8 cellular contexts compared by ENCODE assay signal in the genomic region with DNA sequence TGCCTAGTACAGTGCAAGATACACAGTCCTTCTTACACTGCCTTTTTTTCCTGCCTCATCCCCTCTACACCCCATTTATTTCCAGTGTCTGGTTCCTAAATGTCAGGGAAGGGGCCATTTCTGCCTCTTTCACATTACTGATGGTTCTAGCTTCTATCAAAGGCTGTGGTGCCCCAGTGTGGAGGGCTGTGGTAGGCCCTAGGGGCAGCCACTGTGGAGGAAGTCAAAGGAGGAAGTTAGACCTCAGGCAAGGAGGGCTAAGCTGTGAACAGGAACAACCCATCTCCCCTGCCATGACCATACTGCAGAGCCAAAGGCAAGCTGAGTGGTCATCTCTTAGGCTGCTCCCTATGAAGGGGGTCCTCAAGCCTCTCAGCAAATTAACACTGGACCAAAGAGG.
DNase-seq lines count a peak whose midpoint lies in the region; ATAC-seq and TF ChIP-seq lines count a peak whose summit lies in the region.

No MANE protein-coding gene starts in this region.

- no peak overlapping the region for H3K18ac ChIP-seq in H9 (ENCODE audit: insufficient read length, low read depth, low read length)

- no peak overlapping the region for H3K4me3 Mint-ChIP-seq in H9

- H2AFZ ChIP-seq in H9 (ENCODE audit: low read length): no peak overlapping the region

- H2BK120ac ChIP-seq in H9 (ENCODE audit: low read depth, low read length, poor library complexity, severe bottlenecking): no peak overlapping the region

- no peak overlapping the region for H2BK20ac ChIP-seq in H9 (ENCODE audit: low read depth, low read length, poor library complexity, severe bottlenecking)

- no peak for TF ChIP-seq POLR2A in esophagus squamous epithelium (IDR thresholded peaks at IDR 0.05)
- no peak for TF ChIP-seq POLR2A in testis (IDR thresholded peaks at IDR 0.05)

- intact Hi-C loops in esophagus squamous epithelium (cut with DNase I) (no loop called here), testis (cut with DNase I; ENCODE audit: low total_unique reads) (no loop called here)

- H3K27me3 ChIP-seq in H9 (ENCODE audit: insufficient read depth, low read length) (no peaks in the 10 kb centered on the region), esophagus squamous epithelium (no peaks in the 10 kb centered on the region), testis (no peaks in the 10 kb centered on the region)

- H3K14ac ChIP-seq in H9 (ENCODE audit: insufficient read depth, low read length): peak overlapping the region; percentile 16; the same call in 1 of the 2 replicates

- H3K27me3 Mint-ChIP-seq in H9 (ENCODE audit: low read depth): no peaks in the 10 kb centered on the region

- H3K4me1 ChIP-seq in H9 (ENCODE audit: insufficient read depth, low read length) (no peaks in the 10 kb centered on the region), esophagus squamous epithelium (peaks cover 0 to 12% (median 0%) of the 10 kb centered on the region in 3 donors), testis (peaks cover 16% of the 10 kb centered on the region)

- no peak overlapping the region for H3K4me2 ChIP-seq in H9 (ENCODE audit: insufficient read depth, insufficient read length, low read length)

- H2BK5ac ChIP-seq in H9 (ENCODE audit: insufficient read length, low read length): no peak overlapping the region

- DNase-seq in GM12865 (ENCODE audit: low read depth) (peak; percentile 36), H9 (no peak), RPMI8226 (peak; percentile 55), esophagus squamous epithelium (lab: John Stamatoyannopoulos, UW) (peak; percentile 9), testis (no peak), EL (no peak)
- no peak for DNase-seq in stimulated activated CD4-positive, alpha-beta T cell treated with anti-CD3 and anti-CD28 coated beads, Interleukin-2, amount 100 ng/mL, for 24 hours

- no peak overlapping the region for H3K56ac ChIP-seq in H9 (ENCODE audit: insufficient read length, low read depth, low read length)

- no peak overlapping the region for H3K27ac Mint-ChIP-seq in H9

- H3K27ac ChIP-seq in H9 (ENCODE audit: insufficient read length, low read depth, low read length) (no peak overlapping the region), esophagus squamous epithelium (no peak overlapping the region), testis (peak overlapping the region; percentile 43 to 45)

- H3K23me2 ChIP-seq in H9 (ENCODE audit: insufficient read length, low read depth, low read length, poor library complexity, severe bottlenecking): no peaks in the 10 kb centered on the region

- H3K4ac ChIP-seq in H9 (ENCODE audit: low read depth, low read length): no peak overlapping the region

- TF ChIP-seq CTCF in GM12865 (IDR thresholded peaks at IDR 0.05; ENCODE audit: insufficient read depth, low read depth, low read length, missing control alignments) (peak; percentile 25), H9 (conservative IDR thresholded peaks at IDR 0.05) (no peak), esophagus squamous epithelium (IDR thresholded peaks at IDR 0.05) (peak in 1 of 6 experiments; percentile 24), testis (IDR thresholded peaks at IDR 0.05) (no peak)

- H3K9ac ChIP-seq in H9 (ENCODE audit: extremely low read depth, insufficient read length, low read length): no peak overlapping the region

- H3K79me2 ChIP-seq in H9 (ENCODE audit: insufficient read depth, low read length): no peaks in the 10 kb centered on the region

- H3K36me3 ChIP-seq in esophagus squamous epithelium (no peaks in the 10 kb centered on the region), testis (ENCODE audit: low read depth, missing control alignments) (no peaks in the 10 kb centered on the region)

- H3K4me1 Mint-ChIP-seq in H9: peaks cover 3 to 9% of the 10 kb centered on the region in 2 experiments; a peak in 3 of 4 replicates

- H3K4me3 ChIP-seq in GM12865 (ENCODE audit: low read depth, low read length) (no peak overlapping the region), esophagus squamous epithelium (no peak overlapping the region), testis (no peak overlapping the region)

- H2AK5ac ChIP-seq in H9 (ENCODE audit: insufficient read length, low read length): no peak overlapping the region

- no peaks in the 10 kb centered on the region for H3K36me3 Mint-ChIP-seq in H9 (ENCODE audit: insufficient read depth in 1 of 3, low read depth in 3 of 3)

- H2BK12ac ChIP-seq in H9 (ENCODE audit: insufficient read length, low read depth, low read length): no peak overlapping the region

- no peak overlapping the region for H3K23ac ChIP-seq in H9 (ENCODE audit: insufficient read length, low read depth, low read length)

- no peak overlapping the region for H3T11ph ChIP-seq in H9 (ENCODE audit: low read length)

- no peaks in the 10 kb centered on the region for H3K9me3 Mint-ChIP-seq in H9

- no peak overlapping the region for H4K8ac ChIP-seq in H9 (replicated peaks; ENCODE audit: insufficient read length, low read depth, low read length)

- no peak overlapping the region for H4K91ac ChIP-seq in H9 (ENCODE audit: insufficient read length, low read depth, low read length)

- H3K79me1 ChIP-seq in H9 (ENCODE audit: insufficient read depth, low read depth, low read length, poor library complexity, severe bottlenecking): no peaks in the 10 kb centered on the region

- H4K20me1 ChIP-seq in H9 (ENCODE audit: control insufficient read depth, insufficient read depth, insufficient read length): peaks cover 2% of the 10 kb centered on the region

- H4K5ac ChIP-seq in H9 (ENCODE audit: insufficient read length, low read depth, low read length): no peak overlapping the region

- H2BK15ac ChIP-seq in H9 (ENCODE audit: low read depth, low read length): no peak overlapping the region

- H3K9me3 ChIP-seq in H9 (ENCODE audit: control insufficient read depth, low read depth, low read length) (no peaks in the 10 kb centered on the region), esophagus squamous epithelium (no peaks in the 10 kb centered on the region), testis (no peaks in the 10 kb centered on the region)

- ATAC-seq in HG03039 (IDR thresholded peaks at IDR 0.05; ENCODE audit: unreplicated experiment): no peak

Comparison
In these comparisons a context has a peak if more than half of its experiments do, and no peak if none do; other contexts are left out.
1. DNase-seq: peak in GM12865 (single experiment), RPMI8226 (single experiment) and esophagus squamous epithelium (single experiment); none in H9 (single experiment), testis (single experiment), stimulated activated CD4-positive, alpha-beta T cell treated with anti-CD3 and anti-CD28 coated beads, Interleukin-2, amount 100 ng/mL, for 24 hours (0 of 2) and EL (single experiment).
2. H3K27ac ChIP-seq: peak in testis (2 of 2); none in H9 (single experiment) and esophagus squamous epithelium (0 of 4).